ENCODE assay signal across 10 cellular contexts in the genomic region with DNA sequence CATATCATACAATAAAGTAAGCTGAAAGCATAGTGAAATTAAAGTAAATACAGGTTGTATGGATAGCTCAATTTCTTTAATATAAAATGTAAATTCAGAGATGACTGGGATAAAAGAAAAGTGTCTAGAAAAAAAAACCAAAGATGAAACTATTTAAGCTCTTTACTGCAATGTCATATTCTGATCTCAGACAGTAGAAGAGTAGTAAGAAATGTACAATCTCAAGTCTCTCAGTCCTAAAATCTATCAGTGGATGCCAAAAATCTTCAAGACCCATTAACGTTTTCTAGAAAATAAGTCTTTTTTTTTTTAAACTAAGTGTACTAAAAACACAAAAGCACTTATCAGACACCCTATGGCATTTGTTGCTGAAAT. TPM values are rescaled to one million over a fixed set of nuclear protein-coding genes. Genes with fewer than 3 reads are reported as not detected.
A peak's percentile ranks its signal among the peaks of the same experiment; 100 is the strongest.
DNase-seq lines count a peak whose midpoint lies in the region; ATAC-seq and TF ChIP-seq lines count a peak whose summit lies in the region.
"Had no signal": no experiment of that assay in that cellular context is flagged by ENCODE, and none has a peak within 500 bp of the region (broad histone marks: within the 10 kb centered on the region; RNA-seq: fewer than 3 reads in every experiment).

No MANE protein-coding gene starts in this region.

- H3K4me3 Mint-ChIP-seq in T-helper 2 cell treated with Interferon-gamma antibody and Interleukin-4, amounts not matched to agents 5 μg/mL and 100 μg/mL, for 36 hours: peak overlapping the region; percentile 79

- H3K36me3 ChIP-seq in subcutaneous abdominal adipose tissue (ENCODE audit: control insufficient read depth in 5 of 5, insufficient read depth in 5 of 5, low read length in 5 of 5): no peaks in the 10 kb centered on the region

- H3K27me3 ChIP-seq in right cardiac atrium (ENCODE audit: control insufficient read depth, insufficient read depth): no peaks in the 10 kb centered on the region
- H3K27me3 ChIP-seq in subcutaneous abdominal adipose tissue (ENCODE audit: control insufficient read depth in 5 of 5, insufficient read depth in 4 of 5, low read length in 5 of 5): no peaks in the 10 kb centered on the region

- peaks cover 24% of the 10 kb centered on the region for H3K4me1 Mint-ChIP-seq in T-helper 2 cell treated with Interferon-gamma antibody and Interleukin-4, amounts not matched to agents 5 μg/mL and 100 μg/mL, for 36 hours (ENCODE audit: low read depth)

- peaks cover 7% of the 10 kb centered on the region for H3K27me3 Mint-ChIP-seq in T-helper 2 cell treated with Interferon-gamma antibody and Interleukin-4, amounts not matched to agents 5 μg/mL and 100 μg/mL, for 36 hours (ENCODE audit: low read depth)

- 0% methylated on average over 1 of the region's 1 CpG for WGBS in right cardiac atrium

- H3K4me1 ChIP-seq in right cardiac atrium (ENCODE audit: control insufficient read depth, insufficient read depth, low read length) (no peaks in the 10 kb centered on the region), subcutaneous abdominal adipose tissue (ENCODE audit: control insufficient read depth in 5 of 5, insufficient read depth in 5 of 5, low read length in 5 of 5) (peaks cover 0 to 10% (median 8%) of the 10 kb centered on the region in 5 donors)

- H3K9ac ChIP-seq in subcutaneous abdominal adipose tissue (ENCODE audit: low read length in 5 of 5): peak overlapping the region in 3 of 5 donors; percentile 37 to 51 (median 48)

- H3K9me3 ChIP-seq in right cardiac atrium (ENCODE audit: control insufficient read depth, low read length) (no peaks in the 10 kb centered on the region), subcutaneous abdominal adipose tissue (ENCODE audit: control insufficient read depth in 5 of 5, low read length in 5 of 5) (no peaks in the 10 kb centered on the region)

- intact Hi-C loops in right cardiac atrium (cut with DNase I): no loop called here

- H3K27ac ChIP-seq in right cardiac atrium (ENCODE audit: low read length) (no peak overlapping the region), subcutaneous abdominal adipose tissue (ENCODE audit: low read depth, low read length) (peak overlapping the region; percentile 43)

- H3K4me3 ChIP-seq in right cardiac atrium (ENCODE audit: low read length) (peak overlapping the region; percentile 58), subcutaneous abdominal adipose tissue (ENCODE audit: low read depth in 1 of 5, low read length in 5 of 5) (peak overlapping the region; percentile 56 to 81 (median 67))

- no peaks in the 10 kb centered on the region for H3K36me3 Mint-ChIP-seq in T-helper 2 cell treated with Interferon-gamma antibody and Interleukin-4, amounts not matched to agents 5 μg/mL and 100 μg/mL, for 36 hours (ENCODE audit: low read depth)

- peak overlapping the region; percentile 78 for H3K27ac Mint-ChIP-seq in T-helper 2 cell treated with Interferon-gamma antibody and Interleukin-4, amounts not matched to agents 5 μg/mL and 100 μg/mL, for 36 hours

- ATAC-seq in SK-N-SH treated with all-trans-retinoic acid at 6 μM for 48 hours (peak; percentile 54), right cardiac atrium (no peak), GM21367 (IDR thresholded peaks at IDR 0.05; ENCODE audit: unreplicated experiment) (no peak), HG03378 (IDR thresholded peaks at IDR 0.05; ENCODE audit: unreplicated experiment) (no peak)

- no peak for DNase-seq in T-helper 2 cell treated with Interferon-gamma antibody and Interleukin-4, amounts not matched to agents 5 μg/mL and 100 μg/mL, for 36 hours (ENCODE audit: low spot score)
- DNase-seq in T-helper 2 cell (no peak), right cardiac atrium (no peak), hippocampal formation (lab: John Stamatoyannopoulos, UW) (no peak)
- DNase-seq: 8988T, NCI-H2171 had no signal

- no peaks in the 10 kb centered on the region for H3K9me3 Mint-ChIP-seq in T-helper 2 cell treated with Interferon-gamma antibody and Interleukin-4, amounts not matched to agents 5 μg/mL and 100 μg/mL, for 36 hours

TF ChIP-seq in SK-N-SH treated with all-trans-retinoic acid at 6 μM for 48 hours, 23 proteins besides CTCF, POLR2A, EP300 and RAD21:
- TF ChIP-seq CSDC2 (CRISPR knock-in tag; IDR thresholded peaks at IDR 0.05): no peak
- no peak for TF ChIP-seq ZFP30 (CRISPR knock-in tag; IDR thresholded peaks at IDR 0.05)
- no peak for TF ChIP-seq ISL1 (CRISPR knock-in tag; IDR thresholded peaks at IDR 0.05)
- TF ChIP-seq, protein P1, sequence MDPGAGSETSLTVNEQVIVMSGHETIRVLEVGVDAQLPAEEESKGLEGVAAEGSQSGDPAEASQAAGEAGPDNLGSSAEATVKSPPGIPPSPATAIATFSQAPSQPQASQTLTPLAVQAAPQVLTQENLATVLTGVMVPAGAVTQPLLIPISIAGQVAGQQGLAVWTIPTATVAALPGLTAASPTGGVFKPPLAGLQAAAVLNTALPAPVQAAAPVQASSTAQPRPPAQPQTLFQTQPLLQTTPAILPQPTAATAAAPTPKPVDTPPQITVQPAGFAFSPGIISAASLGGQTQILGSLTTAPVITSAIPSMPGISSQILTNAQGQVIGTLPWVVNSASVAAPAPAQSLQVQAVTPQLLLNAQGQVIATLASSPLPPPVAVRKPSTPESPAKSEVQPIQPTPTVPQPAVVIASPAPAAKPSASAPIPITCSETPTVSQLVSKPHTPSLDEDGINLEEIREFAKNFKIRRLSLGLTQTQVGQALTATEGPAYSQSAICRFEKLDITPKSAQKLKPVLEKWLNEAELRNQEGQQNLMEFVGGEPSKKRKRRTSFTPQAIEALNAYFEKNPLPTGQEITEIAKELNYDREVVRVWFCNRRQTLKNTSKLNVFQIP (CRISPR knock-in tag; IDR thresholded peaks at IDR 0.05; ENCODE audit: borderline replicate concordance, low read depth): no peak
- TF ChIP-seq, protein P2, sequence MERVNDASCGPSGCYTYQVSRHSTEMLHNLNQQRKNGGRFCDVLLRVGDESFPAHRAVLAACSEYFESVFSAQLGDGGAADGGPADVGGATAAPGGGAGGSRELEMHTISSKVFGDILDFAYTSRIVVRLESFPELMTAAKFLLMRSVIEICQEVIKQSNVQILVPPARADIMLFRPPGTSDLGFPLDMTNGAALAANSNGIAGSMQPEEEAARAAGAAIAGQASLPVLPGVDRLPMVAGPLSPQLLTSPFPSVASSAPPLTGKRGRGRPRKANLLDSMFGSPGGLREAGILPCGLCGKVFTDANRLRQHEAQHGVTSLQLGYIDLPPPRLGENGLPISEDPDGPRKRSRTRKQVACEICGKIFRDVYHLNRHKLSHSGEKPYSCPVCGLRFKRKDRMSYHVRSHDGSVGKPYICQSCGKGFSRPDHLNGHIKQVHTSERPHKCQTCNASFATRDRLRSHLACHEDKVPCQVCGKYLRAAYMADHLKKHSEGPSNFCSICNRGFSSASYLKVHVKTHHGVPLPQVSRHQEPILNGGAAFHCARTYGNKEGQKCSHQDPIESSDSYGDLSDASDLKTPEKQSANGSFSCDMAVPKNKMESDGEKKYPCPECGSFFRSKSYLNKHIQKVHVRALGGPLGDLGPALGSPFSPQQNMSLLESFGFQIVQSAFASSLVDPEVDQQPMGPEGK (CRISPR knock-in tag; IDR thresholded peaks at IDR 0.05; ENCODE audit: borderline replicate concordance): no peak
- TF ChIP-seq ZNF70 (CRISPR knock-in tag; IDR thresholded peaks at IDR 0.05): no peak
- TF ChIP-seq TCF4 (CRISPR knock-in tag; IDR thresholded peaks at IDR 0.05; ENCODE audit: borderline replicate concordance): no peak
- no peak for TF ChIP-seq ZC3H10 (CRISPR knock-in tag; IDR thresholded peaks at IDR 0.05)
- no peak for TF ChIP-seq GLIS3 (CRISPR knock-in tag; IDR thresholded peaks at IDR 0.05)
- TF ChIP-seq ZNF8 (CRISPR knock-in tag; IDR thresholded peaks at IDR 0.05): no peak
- no peak for TF ChIP-seq ARNTL (CRISPR knock-in tag; IDR thresholded peaks at IDR 0.05; ENCODE audit: borderline replicate concordance, low read depth)

RNA-seq across cellular contexts. Expression of a gene that starts 13.8 kb away (rescaled TPM):
- total RNA-seq in right cardiac atrium: 1 to 10 TPM; 1.3 to 3.3 (median 1.8) TPM
- 7.1 TPM for polyA plus RNA-seq in right cardiac atrium

RNA-seq across cellular contexts. Expression of a gene that starts 35.1 kb away (rescaled TPM):
- 10 to 100 TPM; 30.0 to 45.0 (median 37.8) TPM for total RNA-seq in right cardiac atrium
- polyA plus RNA-seq in right cardiac atrium: 9.2 TPM

RNA-seq across cellular contexts. Expression of a gene that starts 36.1 kb away (rescaled TPM):
- total RNA-seq in right cardiac atrium: 100 to 1,000 TPM; 167 to 217 (median 192) TPM
- 382 TPM for polyA plus RNA-seq in right cardiac atrium
